ENCODE assay signal across 28 cellular contexts in the genomic region with DNA sequence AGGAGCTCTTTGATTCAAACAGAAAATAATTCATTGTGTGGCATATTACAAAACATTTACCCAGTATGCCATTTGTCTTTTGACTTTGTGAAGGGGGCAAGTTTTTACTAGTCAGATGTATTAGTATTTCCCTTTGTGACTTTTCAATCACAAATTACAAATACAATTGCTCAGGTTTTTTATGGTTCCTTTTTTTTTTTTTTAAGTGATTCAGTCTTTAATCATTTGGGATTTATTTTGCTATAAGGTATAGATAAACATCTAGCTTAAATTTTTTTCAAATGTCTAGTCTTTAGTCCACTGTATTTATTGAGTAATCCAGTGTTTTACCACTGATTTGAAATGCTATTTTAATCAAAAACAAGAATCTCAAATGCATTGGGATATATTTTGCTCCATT.
"Had no signal": no experiment of that assay in that cellular context is flagged by ENCODE, and none has a peak within 500 bp of the region (broad histone marks: within the 10 kb centered on the region; RNA-seq: fewer than 3 reads in every experiment).

No MANE protein-coding gene starts in this region.

- H3K27ac Mint-ChIP-seq: activated CD8-positive, alpha-beta T cell treated with anti-CD3 and anti-CD28 coated beads, Interleukin-2, amount 10 ng/mL, durations not matched to agents 7 days and 5 days; activated naive CD8-positive, alpha-beta T cell treated with anti-CD3 and anti-CD28 coated beads, Interleukin-2, amount 10 ng/mL, durations not matched to agents 7 days and 5 days; T-helper 1 cell treated with Interleukin-12 subunit alpha and Interleukin-12 subunit beta and Interleukin-4 antibody, amounts not matched to agents 30 μg/mL and 1 μg/mL, for 36 hours; WTC11 had no signal

- H3K27ac ChIP-seq: adrenal gland, KMS-11, Peyer's patch had no signal

- H3K4me2 ChIP-seq: KMS-11 had no signal

- DNase-seq: activated CD4-positive, alpha-beta T cell treated with anti-CD3 and anti-CD28 coated beads for 48 hours; activated CD4-positive, alpha-beta T cell treated with anti-CD3 and anti-CD28 coated beads, Interleukin-2, amount 50 U/mL, for 4 hours; activated CD4-positive, CD25-positive, alpha-beta regulatory T cell treated with anti-CD3 and anti-CD28 coated beads, Interleukin-2, amount 50 U/mL, for 72 hours; activated CD8-positive, alpha-beta memory T cell treated with anti-CD3 and anti-CD28 coated beads, Interleukin-2, amount 50 U/mL, for 48 hours; activated CD8-positive, alpha-beta T cell treated with anti-CD3 and anti-CD28 coated beads, Interleukin-2, amount 10 ng/mL, durations not matched to agents 7 days and 5 days; activated naive CD4-positive, alpha-beta T cell treated with anti-CD3 and anti-CD28 coated beads, Interleukin-2, amount 50 U/mL, for 16 hours; activated naive CD8-positive, alpha-beta T cell treated with anti-CD3 and anti-CD28 coated beads, Interleukin-2, amount 10 ng/mL, durations not matched to agents 7 days and 5 days; activated T-cell treated with anti-CD3 and anti-CD28 coated beads, Interleukin-2, amount 50 U/mL, for 1 hour; adrenal gland; anterior cingulate cortex; caudate nucleus; MG63; MV-4-11; NCI-H1092 treated with DMSO at 0.1 percent for 48 hours; NCI-H1417 treated with DMSO at 0.1 percent for 48 hours; NCI-H1694 treated with DMSO at 0.1 percent for 48 hours; NCI-H2029 treated with DMSO at 0.1 percent for 48 hours; NCI-H345; NCI-H510A; NCI-H526 treated with DMSO at 0.1 percent for 48 hours; NCI-H82; OCI-M1; Peyer's patch; SHP77 treated with DMSO at 0.1 percent for 48 hours; T-helper 9 cell had no signal

- H3K9me3 ChIP-seq: adrenal gland, MG63, Peyer's patch had no signal

- ATAC-seq: activated CD8-positive, alpha-beta T cell treated with anti-CD3 and anti-CD28 coated beads, Interleukin-2, amount 10 ng/mL, durations not matched to agents 7 days and 5 days; WTC11 had no signal

- H3K4me1 ChIP-seq: adrenal gland, Peyer's patch had no signal

- H3K9me3 Mint-ChIP-seq: T-helper 1 cell treated with Interleukin-12 subunit alpha and Interleukin-12 subunit beta and Interleukin-4 antibody, amounts not matched to agents 30 μg/mL and 1 μg/mL, for 36 hours had no signal

- H3K27me3 Mint-ChIP-seq: activated naive CD8-positive, alpha-beta T cell treated with anti-CD3 and anti-CD28 coated beads, Interleukin-2, amount 10 ng/mL, durations not matched to agents 7 days and 5 days had no signal

- H3K4me3 Mint-ChIP-seq: activated CD8-positive, alpha-beta T cell treated with anti-CD3 and anti-CD28 coated beads, Interleukin-2, amount 10 ng/mL, durations not matched to agents 7 days and 5 days; activated naive CD8-positive, alpha-beta T cell treated with anti-CD3 and anti-CD28 coated beads, Interleukin-2, amount 10 ng/mL, durations not matched to agents 7 days and 5 days; T-helper 1 cell treated with Interleukin-12 subunit alpha and Interleukin-12 subunit beta and Interleukin-4 antibody, amounts not matched to agents 30 μg/mL and 1 μg/mL, for 36 hours; WTC11 had no signal

- H3K27me3 ChIP-seq: adrenal gland, MG63, Peyer's patch had no signal

- H3K4me1 Mint-ChIP-seq: activated naive CD8-positive, alpha-beta T cell treated with anti-CD3 and anti-CD28 coated beads, Interleukin-2, amount 10 ng/mL, durations not matched to agents 7 days and 5 days had no signal

- H3K36me3 ChIP-seq: adrenal gland, MG63, Peyer's patch had no signal

- H3K9ac ChIP-seq: KMS-11 had no signal

- H3K4me3 ChIP-seq: adrenal gland, MG63, Peyer's patch had no signal

- H3K36me3 Mint-ChIP-seq: WTC11 had no signal
